20 cellular contexts compared by ENCODE assay signal in the genomic region with DNA sequence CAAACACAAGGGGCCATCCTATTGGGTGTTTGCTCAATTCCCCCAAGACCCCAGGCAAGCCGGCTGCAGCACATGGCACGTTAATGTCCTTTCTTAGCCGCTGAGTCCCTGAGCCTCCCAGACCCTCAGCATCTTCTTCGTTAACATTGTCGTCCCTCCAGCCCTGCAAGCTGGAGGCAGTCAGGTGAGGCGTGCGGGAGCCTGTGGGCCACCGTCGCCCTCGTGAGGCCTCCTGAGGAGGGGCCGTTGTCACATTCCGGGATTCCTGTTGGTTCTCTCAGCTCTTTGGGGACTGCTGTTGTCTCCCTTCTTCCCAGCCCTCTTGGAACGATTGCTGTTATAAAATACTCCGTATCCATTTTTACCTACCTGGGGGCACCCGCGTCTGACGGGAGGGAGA.
"Had no signal": no experiment of that assay in that cellular context is flagged by ENCODE, and none has a peak within 500 bp of the region (broad histone marks: within the 10 kb centered on the region; RNA-seq: fewer than 3 reads in every experiment).

No MANE protein-coding gene starts in this region.

- H3K4me3 ChIP-seq: lung, ovary, stomach, testis, upper lobe of left lung had no signal

- ATAC-seq: activated CD4-positive, alpha-beta T cell treated with anti-CD3 and anti-CD28 coated beads for 36 hours; activated naive CD4-positive, alpha-beta T cell treated with anti-CD3 and anti-CD28 coated beads, Interleukin-2, amount 50 U/mL, for 72 hours; activated T-cell treated with anti-CD3 and anti-CD28 coated beads, Interleukin-2, amount 50 U/mL, for 4 hours; foreskin keratinocyte; left colon; T-cell had no signal

- H3K36me3 ChIP-seq: brain microvascular endothelial cell, ovary had no signal

- DNase-seq: activated CD4-positive, alpha-beta memory T cell treated with anti-CD3 and anti-CD28 coated beads for 36 hours; activated CD4-positive, alpha-beta T cell treated with anti-CD3 and anti-CD28 coated beads for 36 hours; activated effector memory CD4-positive, alpha-beta T cell treated with anti-CD3 and anti-CD28 coated beads, Interleukin-2, amount 50 U/mL, for 16 hours; activated T-cell treated with anti-CD3 and anti-CD28 coated beads, Interleukin-2, amount 50 U/mL, for 4 hours; brain microvascular endothelial cell; cortex of kidney; effector CD4-positive, alpha-beta T cell; foreskin keratinocyte; head of caudate nucleus; left colon; midbrain; ovary; stimulated activated CD4-positive, alpha-beta T cell treated with anti-CD3 and anti-CD28 coated beads, Interleukin-1b, Interleukin-23, amount 100 ng/mL, for 48 hours; stomach; T-cell; testis had no signal

- H3K27me3 ChIP-seq: brain microvascular endothelial cell, foreskin keratinocyte, ovary, stomach, testis, upper lobe of left lung had no signal

- H3K36me3 Mint-ChIP-seq: activated naive CD4-positive, alpha-beta T cell treated with anti-CD3 and anti-CD28 coated beads, Interleukin-2, amount 50 U/mL, for 72 hours had no signal

- H3K9me3 Mint-ChIP-seq: activated CD4-positive, alpha-beta memory T cell treated with anti-CD3 and anti-CD28 coated beads for 36 hours; activated naive CD4-positive, alpha-beta T cell treated with anti-CD3 and anti-CD28 coated beads, Interleukin-2, amount 50 U/mL, for 72 hours; activated T-cell treated with anti-CD3 and anti-CD28 coated beads, Interleukin-2, amount 50 U/mL, for 4 hours; T-cell had no signal

- H3K27me3 Mint-ChIP-seq: activated CD4-positive, alpha-beta memory T cell treated with anti-CD3 and anti-CD28 coated beads for 36 hours; activated CD4-positive, alpha-beta T cell treated with anti-CD3 and anti-CD28 coated beads for 36 hours; T-cell had no signal

- H3K4me1 Mint-ChIP-seq: activated CD4-positive, alpha-beta T cell treated with anti-CD3 and anti-CD28 coated beads for 36 hours; T-cell had no signal

- H3K27ac Mint-ChIP-seq: activated CD4-positive, alpha-beta memory T cell treated with anti-CD3 and anti-CD28 coated beads for 36 hours; activated CD4-positive, alpha-beta T cell treated with anti-CD3 and anti-CD28 coated beads for 36 hours; T-cell had no signal

- H3K4me3 Mint-ChIP-seq: activated CD4-positive, alpha-beta memory T cell treated with anti-CD3 and anti-CD28 coated beads for 36 hours; activated CD4-positive, alpha-beta T cell treated with anti-CD3 and anti-CD28 coated beads for 36 hours; activated T-cell treated with anti-CD3 and anti-CD28 coated beads, Interleukin-2, amount 50 U/mL, for 4 hours; T-cell had no signal

- H3K4me1 ChIP-seq: foreskin keratinocyte, testis, upper lobe of left lung had no signal

- H3K27ac ChIP-seq: brain microvascular endothelial cell, foreskin keratinocyte, ovary, stomach, testis, upper lobe of left lung, VCaP had no signal
